ENCODE assay signal across 8 cellular contexts in genomic region chr1:179883040-179883501, GRCh38. TPM values are rescaled to one million over a fixed set of nuclear protein-coding genes. Genes with fewer than 3 reads are reported as not detected.
DNase-seq lines count a peak whose midpoint lies in the region; ATAC-seq and TF ChIP-seq lines count a peak whose summit lies in the region.

No MANE protein-coding gene starts in this region.

- peak overlapping the region; percentile 80 for H3K4me2 ChIP-seq in Loucy (ENCODE audit: low read depth, low read length, poor library complexity, severe bottlenecking)

- H2AFZ ChIP-seq in Loucy (ENCODE audit: low read length) = peak overlapping the region; percentile 96

- H3K9me3 ChIP-seq in Loucy (ENCODE audit: insufficient read depth, low read depth, low read length) = no peaks in the 10 kb centered on the region
- H3K9me3 ChIP-seq in lower lobe of right lung = no peaks in the 10 kb centered on the region
- H3K9me3 ChIP-seq in upper lobe of left lung = no peaks in the 10 kb centered on the region

- H3K4me3 ChIP-seq in Loucy (ENCODE audit: low read length, poor library complexity, severe bottlenecking) (peak overlapping the region; percentile 100), lower lobe of right lung (peak overlapping the region; percentile 83), upper lobe of left lung (peak overlapping the region; percentile 78 to 89 (median 84))

- H3K79me2 ChIP-seq in Loucy (ENCODE audit: insufficient read depth, low read length) = peaks cover 59% of the 10 kb centered on the region

- WGBS in upper lobe of left lung, 2 donors = 0 to 1% methylated on average over 18 to 22 of the region's 23 CpGs

- DNase-seq in CD1c-positive myeloid dendritic cell (ENCODE audit: extremely low spot score) (peak; percentile 69), lower lobe of right lung (no peak), upper lobe of left lung (peak; percentile 34 to 95), mucosa of gallbladder (ENCODE audit: low spot score) (no peak)
- no peak for DNase-seq in stimulated activated CD4-positive, alpha-beta T cell treated with anti-CD3 and anti-CD28 coated beads, Interleukin-4, amount 100 ng/mL, for 24 hours

- TF ChIP-seq CTCF in Loucy (conservative IDR thresholded peaks at IDR 0.05; ENCODE audit: low read length) = peak; percentile 17; the same call in 1 of the 2 replicates
- no peak for TF ChIP-seq CTCF in brain (conservative IDR thresholded peaks at IDR 0.05)
- no peak for TF ChIP-seq CTCF in lower lobe of right lung (IDR thresholded peaks at IDR 0.05)
- TF ChIP-seq CTCF in upper lobe of left lung (IDR thresholded peaks at IDR 0.05) = no peak

- peaks cover 9% of the 10 kb centered on the region; the same call in 1 of the 2 replicates for H3F3A ChIP-seq in Loucy (ENCODE audit: low read depth)

- H3K27me3 ChIP-seq in Loucy (ENCODE audit: insufficient read depth, low read length, poor library complexity, severe bottlenecking) (no peaks in the 10 kb centered on the region), lower lobe of right lung (ENCODE audit: low read depth) (no peaks in the 10 kb centered on the region), upper lobe of left lung (no peaks in the 10 kb centered on the region)

- no peaks in the 10 kb centered on the region for H3K9me2 ChIP-seq in Loucy (replicated peaks; ENCODE audit: low read depth, low read length)

- peak overlapping the region; percentile 100 for H3K27ac Mint-ChIP-seq in brain

- H3K9ac ChIP-seq in Loucy (ENCODE audit: low read depth, low read length, poor library complexity, severe bottlenecking) = peak overlapping the region; percentile 92

- H3K36me3 Mint-ChIP-seq in brain = peaks cover 15% of the 10 kb centered on the region

- intact Hi-C loops in lower lobe of right lung (cut with DNase I) = no loop called here

- H3K4me1 ChIP-seq in Loucy (ENCODE audit: insufficient read depth, low read length, poor library complexity, severe bottlenecking) (peaks cover 59% of the 10 kb centered on the region), lower lobe of right lung (peaks cover 56% of the 10 kb centered on the region), upper lobe of left lung (peaks cover 42 to 59% (median 46%) of the 10 kb centered on the region in 4 donors)

- ATAC-seq in GM19452 (IDR thresholded peaks at IDR 0.05; ENCODE audit: unreplicated experiment) = peak; percentile 4
- peak in 1 of 2 donors; percentile 56 for ATAC-seq in lower lobe of right lung
- no peak for ATAC-seq in upper lobe of left lung (ENCODE audit: low FRiP score in 2 of 2)

- peaks cover 36% of the 10 kb centered on the region for H4K20me1 ChIP-seq in Loucy (ENCODE audit: insufficient read depth, low read length, poor library complexity, severe bottlenecking)

- no peak for TF ChIP-seq EP300 in upper lobe of left lung (IDR thresholded peaks at IDR 0.05)

- peaks cover 18% of the 10 kb centered on the region for H3K27me3 Mint-ChIP-seq in brain

- peak overlapping the region; percentile 95 to 97 (median 96) for H3K4me3 Mint-ChIP-seq in brain

- 0 out of 2 replicates have a peak, but pooled peaks cover 3% of the 10 kb centered on the region for H3K36me3 ChIP-seq in Loucy (ENCODE audit: insufficient read depth, low read length)
- peaks cover 27% of the 10 kb centered on the region for H3K36me3 ChIP-seq in lower lobe of right lung
- peaks cover 0 to 15% (median 7%) of the 10 kb centered on the region in 4 donors for H3K36me3 ChIP-seq in upper lobe of left lung

- no peak for TF ChIP-seq POLR2A in upper lobe of left lung (IDR thresholded peaks at IDR 0.05)

- peaks cover 58% of the 10 kb centered on the region for H3K4me1 Mint-ChIP-seq in brain

- peaks cover 0 to 3% (median 0%) of the 10 kb centered on the region in 5 experiments for H3K9me3 Mint-ChIP-seq in brain

- peak overlapping the region; percentile 99 for H3K27ac ChIP-seq in lower lobe of right lung
- H3K27ac ChIP-seq in upper lobe of left lung = peak overlapping the region; percentile 98 to 100 (median 100)

RNA-seq across cellular contexts. Expression of gene TOR1AIP1, which starts 1.0 kb away (rescaled TPM):
- 20.9 TPM for polyA plus RNA-seq in brain (ENCODE audit: insufficient read depth, low read depth, low replicate concordance)
- total RNA-seq in lower lobe of right lung = 67.2 TPM
- total RNA-seq in upper lobe of left lung = 10 to 100 TPM; 19.9 to 65.0 (median 59.7) TPM
- 56.3 TPM for total RNA-seq in mucosa of gallbladder

RNA-seq across cellular contexts. Expression of gene TOR1AIP2, which starts 5.5 kb away (rescaled TPM):
- polyA plus RNA-seq in brain (ENCODE audit: insufficient read depth, low read depth, low replicate concordance) = 6.2 TPM
- total RNA-seq in lower lobe of right lung (92.0 TPM), upper lobe of left lung (100 to 1,000 TPM in 2 of 6 donors, 10 to 100 TPM in 4; 59.7 to 145 (median 81.2) TPM), mucosa of gallbladder (99.8 TPM)

Comparison
In these comparisons a context has a peak if more than half of its experiments do, and no peak if none do; other contexts are left out.
1. DNase-seq: peak in CD1c-positive myeloid dendritic cell (single experiment) and upper lobe of left lung (2 of 2); none in lower lobe of right lung (single experiment), mucosa of gallbladder (single experiment) and stimulated activated CD4-positive, alpha-beta T cell treated with anti-CD3 and anti-CD28 coated beads, Interleukin-4, amount 100 ng/mL, for 24 hours (single experiment).
2. Peak in every context shown above with its lines, with median percentiles within 50 percentile points of each other: H3K4me3 ChIP-seq.